Comparison of ENCODE assay signal across 23 cellular contexts in genomic region chr7:69749358-69749757, GRCh38.
"Had no signal": no experiment of that assay in that cellular context is flagged by ENCODE, and none has a peak within 500 bp of the region (broad histone marks: within the 10 kb centered on the region; RNA-seq: fewer than 3 reads in every experiment).

No MANE protein-coding gene starts in this region.

- H3K36me3 ChIP-seq: left ventricle myocardium inferior, neural progenitor cell, suprapubic skin, transverse colon, vagina had no signal

- H3K4me1 ChIP-seq: transverse colon, vagina had no signal

- H3K9me3 ChIP-seq: body of pancreas, left ventricle myocardium inferior, mucosa of descending colon, suprapubic skin, transverse colon, vagina had no signal

- DNase-seq: activated CD4-positive, alpha-beta T cell treated with anti-CD3 and anti-CD28 coated beads, Interleukin-2, amount 10 ng/mL, durations not matched to agents 24 days and 14 days; activated CD8-positive, alpha-beta T cell treated with anti-CD3 and anti-CD28 coated beads for 36 hours; activated naive CD4-positive, alpha-beta T cell treated with Interleukin-2 at 50 U/mL for 16 hours; activated naive CD8-positive, alpha-beta T cell treated with anti-CD3 and anti-CD28 coated beads, Interleukin-2, amount 10 ng/mL, durations not matched to agents 7 days and 5 days; activated T-cell treated with anti-CD3 and anti-CD28 coated beads, Interleukin-2, amount 50 U/mL, for 1 hour; amygdala; body of pancreas; central memory CD4-positive, alpha-beta T cell; dorsolateral prefrontal cortex; endodermal cell; head of caudate nucleus; left ventricle myocardium inferior; mammary epithelial cell; mucosa of descending colon; naive thymus-derived CD4-positive, alpha-beta T cell; stimulated activated CD4-positive, alpha-beta T cell treated with anti-CD3 and anti-CD28 coated beads, Interleukin-2, amount 100 ng/mL, for 48 hours; stimulated activated naive CD8-positive, alpha-beta T cell treated with anti-CD3 and anti-CD28 coated beads, Interleukin-15, amount 100 ng/mL, for 72 hours; T-helper 9 cell; transverse colon had no signal

- H3K27ac ChIP-seq: body of pancreas, dorsolateral prefrontal cortex, epithelial cell of prostate, left ventricle myocardium inferior, neural progenitor cell, suprapubic skin, transverse colon, vagina had no signal

- H3K9ac ChIP-seq: neural progenitor cell had no signal

- H3K4me2 ChIP-seq: neural progenitor cell had no signal

- H3K27me3 ChIP-seq: body of pancreas, dorsolateral prefrontal cortex, neural progenitor cell, suprapubic skin, transverse colon, vagina had no signal

- ATAC-seq: activated CD8-positive, alpha-beta T cell treated with anti-CD3 and anti-CD28 coated beads for 36 hours; body of pancreas; mucosa of descending colon; naive thymus-derived CD4-positive, alpha-beta T cell; stimulated activated naive CD8-positive, alpha-beta T cell treated with anti-CD3 and anti-CD28 coated beads, Interleukin-15, amount 100 ng/mL, for 72 hours had no signal

- H3K4me3 ChIP-seq: body of pancreas, dorsolateral prefrontal cortex, left ventricle myocardium inferior, mucosa of descending colon, neural progenitor cell, suprapubic skin, transverse colon, vagina had no signal

- H2AFZ ChIP-seq: neural progenitor cell had no signal
